In the genomic region with DNA sequence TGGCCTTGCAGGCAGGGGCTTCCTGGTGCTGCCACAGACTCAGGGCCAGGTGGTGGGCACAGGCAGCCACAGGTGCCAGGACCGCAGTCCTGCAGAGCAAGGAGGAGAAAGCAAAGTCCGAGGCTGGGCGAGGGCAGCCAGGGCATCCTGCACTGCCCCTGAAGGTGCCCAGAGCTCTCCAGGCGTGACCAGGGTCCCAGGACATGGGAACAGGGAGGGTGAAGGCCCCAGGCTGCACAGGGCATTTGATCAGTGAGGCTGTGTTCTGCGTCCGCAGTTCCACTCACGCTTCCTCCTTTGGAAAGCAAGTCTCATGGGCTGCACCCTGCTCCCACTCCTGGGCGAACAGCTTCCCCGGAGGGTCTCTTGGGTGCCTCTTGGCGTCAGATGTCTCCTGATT, we compare ENCODE assay signal across 1 cellular context.
TF ChIP-seq lines count a peak whose summit lies in the region.

No MANE protein-coding gene starts in this region.

TF ChIP-seq in WTC11, 78 proteins besides CTCF, POLR2A, EP300 and RAD21:
- TF ChIP-seq, protein P1, sequence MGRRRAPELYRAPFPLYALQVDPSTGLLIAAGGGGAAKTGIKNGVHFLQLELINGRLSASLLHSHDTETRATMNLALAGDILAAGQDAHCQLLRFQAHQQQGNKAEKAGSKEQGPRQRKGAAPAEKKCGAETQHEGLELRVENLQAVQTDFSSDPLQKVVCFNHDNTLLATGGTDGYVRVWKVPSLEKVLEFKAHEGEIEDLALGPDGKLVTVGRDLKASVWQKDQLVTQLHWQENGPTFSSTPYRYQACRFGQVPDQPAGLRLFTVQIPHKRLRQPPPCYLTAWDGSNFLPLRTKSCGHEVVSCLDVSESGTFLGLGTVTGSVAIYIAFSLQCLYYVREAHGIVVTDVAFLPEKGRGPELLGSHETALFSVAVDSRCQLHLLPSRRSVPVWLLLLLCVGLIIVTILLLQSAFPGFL (CRISPR knock-in tag; IDR thresholded peaks at IDR 0.05; ENCODE audit: borderline replicate concordance), result no peak
- no peak for TF ChIP-seq E2F4 (CRISPR knock-in tag; IDR thresholded peaks at IDR 0.05; ENCODE audit: borderline replicate concordance, low read depth)
- no peak for TF ChIP-seq NFATC4 (CRISPR knock-in tag; IDR thresholded peaks at IDR 0.05)
- TF ChIP-seq ZNF396 (CRISPR knock-in tag; IDR thresholded peaks at IDR 0.05; ENCODE audit: borderline replicate concordance), result no peak
- TF ChIP-seq ERG (CRISPR knock-in tag; IDR thresholded peaks at IDR 0.05), result no peak
- no peak for TF ChIP-seq EMX1 (CRISPR knock-in tag; IDR thresholded peaks at IDR 0.05)
- no peak for TF ChIP-seq E2F1 (CRISPR knock-in tag; IDR thresholded peaks at IDR 0.05)
- TF ChIP-seq, protein P2, sequence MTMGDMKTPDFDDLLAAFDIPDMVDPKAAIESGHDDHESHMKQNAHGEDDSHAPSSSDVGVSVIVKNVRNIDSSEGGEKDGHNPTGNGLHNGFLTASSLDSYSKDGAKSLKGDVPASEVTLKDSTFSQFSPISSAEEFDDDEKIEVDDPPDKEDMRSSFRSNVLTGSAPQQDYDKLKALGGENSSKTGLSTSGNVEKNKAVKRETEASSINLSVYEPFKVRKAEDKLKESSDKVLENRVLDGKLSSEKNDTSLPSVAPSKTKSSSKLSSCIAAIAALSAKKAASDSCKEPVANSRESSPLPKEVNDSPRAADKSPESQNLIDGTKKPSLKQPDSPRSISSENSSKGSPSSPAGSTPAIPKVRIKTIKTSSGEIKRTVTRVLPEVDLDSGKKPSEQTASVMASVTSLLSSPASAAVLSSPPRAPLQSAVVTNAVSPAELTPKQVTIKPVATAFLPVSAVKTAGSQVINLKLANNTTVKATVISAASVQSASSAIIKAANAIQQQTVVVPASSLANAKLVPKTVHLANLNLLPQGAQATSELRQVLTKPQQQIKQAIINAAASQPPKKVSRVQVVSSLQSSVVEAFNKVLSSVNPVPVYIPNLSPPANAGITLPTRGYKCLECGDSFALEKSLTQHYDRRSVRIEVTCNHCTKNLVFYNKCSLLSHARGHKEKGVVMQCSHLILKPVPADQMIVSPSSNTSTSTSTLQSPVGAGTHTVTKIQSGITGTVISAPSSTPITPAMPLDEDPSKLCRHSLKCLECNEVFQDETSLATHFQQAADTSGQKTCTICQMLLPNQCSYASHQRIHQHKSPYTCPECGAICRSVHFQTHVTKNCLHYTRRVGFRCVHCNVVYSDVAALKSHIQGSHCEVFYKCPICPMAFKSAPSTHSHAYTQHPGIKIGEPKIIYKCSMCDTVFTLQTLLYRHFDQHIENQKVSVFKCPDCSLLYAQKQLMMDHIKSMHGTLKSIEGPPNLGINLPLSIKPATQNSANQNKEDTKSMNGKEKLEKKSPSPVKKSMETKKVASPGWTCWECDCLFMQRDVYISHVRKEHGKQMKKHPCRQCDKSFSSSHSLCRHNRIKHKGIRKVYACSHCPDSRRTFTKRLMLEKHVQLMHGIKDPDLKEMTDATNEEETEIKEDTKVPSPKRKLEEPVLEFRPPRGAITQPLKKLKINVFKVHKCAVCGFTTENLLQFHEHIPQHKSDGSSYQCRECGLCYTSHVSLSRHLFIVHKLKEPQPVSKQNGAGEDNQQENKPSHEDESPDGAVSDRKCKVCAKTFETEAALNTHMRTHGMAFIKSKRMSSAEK (CRISPR knock-in tag; IDR thresholded peaks at IDR 0.05; ENCODE audit: borderline replicate concordance), result no peak
- TF ChIP-seq IRF2 (CRISPR knock-in tag; IDR thresholded peaks at IDR 0.05; ENCODE audit: borderline replicate concordance, low read depth), result no peak
- no peak for TF ChIP-seq RORB (CRISPR knock-in tag; IDR thresholded peaks at IDR 0.05)
- TF ChIP-seq, protein P3, sequence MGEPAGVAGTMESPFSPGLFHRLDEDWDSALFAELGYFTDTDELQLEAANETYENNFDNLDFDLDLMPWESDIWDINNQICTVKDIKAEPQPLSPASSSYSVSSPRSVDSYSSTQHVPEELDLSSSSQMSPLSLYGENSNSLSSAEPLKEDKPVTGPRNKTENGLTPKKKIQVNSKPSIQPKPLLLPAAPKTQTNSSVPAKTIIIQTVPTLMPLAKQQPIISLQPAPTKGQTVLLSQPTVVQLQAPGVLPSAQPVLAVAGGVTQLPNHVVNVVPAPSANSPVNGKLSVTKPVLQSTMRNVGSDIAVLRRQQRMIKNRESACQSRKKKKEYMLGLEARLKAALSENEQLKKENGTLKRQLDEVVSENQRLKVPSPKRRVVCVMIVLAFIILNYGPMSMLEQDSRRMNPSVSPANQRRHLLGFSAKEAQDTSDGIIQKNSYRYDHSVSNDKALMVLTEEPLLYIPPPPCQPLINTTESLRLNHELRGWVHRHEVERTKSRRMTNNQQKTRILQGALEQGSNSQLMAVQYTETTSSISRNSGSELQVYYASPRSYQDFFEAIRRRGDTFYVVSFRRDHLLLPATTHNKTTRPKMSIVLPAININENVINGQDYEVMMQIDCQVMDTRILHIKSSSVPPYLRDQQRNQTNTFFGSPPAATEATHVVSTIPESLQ (CRISPR knock-in tag; IDR thresholded peaks at IDR 0.05), result no peak
- TF ChIP-seq MYBL2 (CRISPR knock-in tag; IDR thresholded peaks at IDR 0.05), result no peak
